Comparison of ENCODE assay signal across 22 cellular contexts in genomic region chr6:168371635-168371988, GRCh38. TPM values are rescaled to one million over a fixed set of nuclear protein-coding genes. Genes with fewer than 3 reads are reported as not detected.
"Had no signal": no experiment of that assay in that cellular context is flagged by ENCODE, and none has a peak within 500 bp of the region (broad histone marks: within the 10 kb centered on the region; RNA-seq: fewer than 3 reads in every experiment).

No MANE protein-coding gene starts in this region.

- FAIRE-seq: K562, RCC 7860 had no signal

- ATAC-seq: K562, SK-N-SH treated with all-trans-retinoic acid at 6 μM for 48 hours had no signal

- H3K9me3 ChIP-seq: SJCRH30 had no signal

- H3K36me3 ChIP-seq: SJCRH30 had no signal

- H3K9ac ChIP-seq: KMS-11 had no signal

- H3K4me1 ChIP-seq: SJCRH30 had no signal

- H3K27ac ChIP-seq: KMS-11, SJCRH30 had no signal

- H3K4me2 ChIP-seq: KMS-11 had no signal

- DNase-seq: Kasumi-1, MM.1S, NCI-H1092 treated with DMSO at 0.1 percent for 48 hours, NCI-H1436, NCI-H187, NCI-H2081, NCI-H2107, NCI-H2227 treated with DMSO at 0.1 percent for 48 hours, NCI-H524, NCI-H69, NCI-H82, RPMI8226, SHP77 treated with DMSO at 0.1 percent for 48 hours, SJCRH30 had no signal

- H3K4me3 ChIP-seq: K562, SJCRH30 had no signal

RNA-seq across cellular contexts. Expression of gene DACT2, which starts 52.0 kb away (rescaled TPM):
- total RNA-seq: HT1080, K562, M059J, NCI-H460, SJCRH30 had no signal
- polyA plus RNA-seq: IgD-negative memory B cell, K562 had no signal
